16 cellular contexts compared by ENCODE assay signal in genomic region chr16:31365131-31365865, GRCh38. TPM values are rescaled to one million over a fixed set of nuclear protein-coding genes. Genes with fewer than 3 reads are reported as not detected.
DNase-seq lines count a peak whose midpoint lies in the region; ATAC-seq and TF ChIP-seq lines count a peak whose summit lies in the region.
"Had no signal": no experiment of that assay in that cellular context is flagged by ENCODE, and none has a peak within 500 bp of the region (broad histone marks: within the 10 kb centered on the region; RNA-seq: fewer than 3 reads in every experiment).

No MANE protein-coding gene starts in this region.

- H3K27ac ChIP-seq in CD8-positive, alpha-beta memory T cell (ENCODE audit: low read depth, low read length) = peak overlapping the region; percentile 26
- H3K27ac ChIP-seq: epithelial cell of prostate, GM23248, upper lobe of right lung had no signal

- no peak for TF ChIP-seq CTCF in glutamatergic neuron (IDR thresholded peaks at IDR 0.05; ENCODE audit: partially characterized antibody, unreplicated experiment)

- peak in 1 of 5 donors; percentile 60 for DNase-seq in CD8-positive, alpha-beta memory T cell
- no peak for DNase-seq in activated naive CD8-positive, alpha-beta T cell treated with anti-CD3 and anti-CD28 coated beads, Interleukin-2, amount 50 U/mL, for 24 hours
- DNase-seq in activated effector memory CD4-positive, alpha-beta T cell treated with anti-CD3 and anti-CD28 coated beads, Interleukin-2, amount 50 U/mL, for 16 hours = no peak
- DNase-seq in glutamatergic neuron (no peak), T-helper 9 cell (no peak)
- DNase-seq: COR-L47, GM23248, NCI-H524, right cardiac atrium, SW 1271, upper lobe of right lung had no signal

- CTCF ChIA-PET in CD8-positive, alpha-beta memory T cell (lab: Charles Lee) = no interaction called here

- H3K4me1 Mint-ChIP-seq in CD8-positive, alpha-beta memory T cell = peaks cover 38 to 40% (median 38%) of the 10 kb centered on the region in 3 donors
- peaks cover 28% of the 10 kb centered on the region for H3K4me1 Mint-ChIP-seq in activated naive CD8-positive, alpha-beta T cell treated with anti-CD3 and anti-CD28 coated beads, Interleukin-2, amount 50 U/mL, for 24 hours
- no peaks in the 10 kb centered on the region for H3K4me1 Mint-ChIP-seq in glutamatergic neuron (ENCODE audit: low read depth, unreplicated experiment)
- H3K4me1 Mint-ChIP-seq: brain had no signal

- H3K9me3 ChIP-seq in CD8-positive, alpha-beta memory T cell (ENCODE audit: low read length) = no peaks in the 10 kb centered on the region
- H3K9me3 ChIP-seq: upper lobe of right lung had no signal

- H3K4me3 ChIP-seq in CD8-positive, alpha-beta memory T cell (ENCODE audit: low read length) = no peak overlapping the region
- H3K4me3 ChIP-seq: GM23248, upper lobe of right lung had no signal

- peak overlapping the region; percentile 35 to 93 (median 84) for H3K27ac Mint-ChIP-seq in CD8-positive, alpha-beta memory T cell
- H3K27ac Mint-ChIP-seq in activated naive CD8-positive, alpha-beta T cell treated with anti-CD3 and anti-CD28 coated beads, Interleukin-2, amount 50 U/mL, for 24 hours = peak overlapping the region; percentile 49
- H3K27ac Mint-ChIP-seq in glutamatergic neuron (ENCODE audit: unreplicated experiment) = no peak overlapping the region
- H3K27ac Mint-ChIP-seq: brain had no signal

- ATAC-seq in GM18867 (IDR thresholded peaks at IDR 0.05; ENCODE audit: unreplicated experiment) = peak; percentile 86
- ATAC-seq in HG03432 (IDR thresholded peaks at IDR 0.05; ENCODE audit: unreplicated experiment) = peak; percentile 60
- peak; percentile 81 for ATAC-seq in activated naive CD8-positive, alpha-beta T cell treated with anti-CD3 and anti-CD28 coated beads, Interleukin-2, amount 50 U/mL, for 24 hours
- ATAC-seq in GM19455 (IDR thresholded peaks at IDR 0.05; ENCODE audit: unreplicated experiment) = no peak
- ATAC-seq: right cardiac atrium, upper lobe of right lung had no signal

- H3K36me3 ChIP-seq in CD8-positive, alpha-beta memory T cell (ENCODE audit: insufficient read depth, low read length) = no peaks in the 10 kb centered on the region
- H3K36me3 ChIP-seq: upper lobe of right lung had no signal

- peaks cover 8% of the 10 kb centered on the region for H3K4me1 ChIP-seq in CD8-positive, alpha-beta memory T cell (ENCODE audit: insufficient read depth, low read length)
- H3K4me1 ChIP-seq: upper lobe of right lung had no signal

- H3K27me3 Mint-ChIP-seq in CD8-positive, alpha-beta memory T cell = no peaks in the 10 kb centered on the region
- H3K27me3 Mint-ChIP-seq in activated naive CD8-positive, alpha-beta T cell treated with anti-CD3 and anti-CD28 coated beads, Interleukin-2, amount 50 U/mL, for 24 hours = no peaks in the 10 kb centered on the region
- peaks cover 5% of the 10 kb centered on the region for H3K27me3 Mint-ChIP-seq in glutamatergic neuron (ENCODE audit: unreplicated experiment)

- H3K4me3 Mint-ChIP-seq in CD8-positive, alpha-beta memory T cell = peak overlapping the region; percentile 21 to 86 (median 70)
- H3K4me3 Mint-ChIP-seq in activated naive CD8-positive, alpha-beta T cell treated with anti-CD3 and anti-CD28 coated beads, Interleukin-2, amount 50 U/mL, for 24 hours = peak overlapping the region; percentile 5
- no peak overlapping the region for H3K4me3 Mint-ChIP-seq in glutamatergic neuron (ENCODE audit: unreplicated experiment)
- H3K4me3 Mint-ChIP-seq: brain had no signal

- no peaks in the 10 kb centered on the region for H3K27me3 ChIP-seq in CD8-positive, alpha-beta memory T cell (ENCODE audit: insufficient read depth, low read length, poor library complexity, severe bottlenecking)
- H3K27me3 ChIP-seq: upper lobe of right lung had no signal

- POLR2A ChIA-PET in CD8-positive, alpha-beta memory T cell (lab: Charles Lee) = no interaction called here

- no peaks in the 10 kb centered on the region for H3K36me3 Mint-ChIP-seq in CD8-positive, alpha-beta memory T cell
- no peaks in the 10 kb centered on the region for H3K36me3 Mint-ChIP-seq in activated naive CD8-positive, alpha-beta T cell treated with anti-CD3 and anti-CD28 coated beads, Interleukin-2, amount 50 U/mL, for 24 hours (ENCODE audit: low read depth)
- H3K36me3 Mint-ChIP-seq in glutamatergic neuron (ENCODE audit: unreplicated experiment) = no peaks in the 10 kb centered on the region
- H3K36me3 Mint-ChIP-seq: brain had no signal

- H3K9me3 Mint-ChIP-seq in CD8-positive, alpha-beta memory T cell = no peaks in the 10 kb centered on the region
- H3K9me3 Mint-ChIP-seq in activated naive CD8-positive, alpha-beta T cell treated with anti-CD3 and anti-CD28 coated beads, Interleukin-2, amount 50 U/mL, for 24 hours = no peaks in the 10 kb centered on the region
- H3K9me3 Mint-ChIP-seq in glutamatergic neuron (ENCODE audit: unreplicated experiment) = no peaks in the 10 kb centered on the region

RNA-seq across cellular contexts. Expression of gene ITGAX, which starts 10.3 kb away (rescaled TPM):
- 1 to 10 TPM; 2.1 to 2.7 TPM for total RNA-seq in CD8-positive, alpha-beta memory T cell
- polyA plus RNA-seq in CD8-positive, alpha-beta memory T cell = 0.46 TPM
- total RNA-seq in glutamatergic neuron (ENCODE audit: unreplicated experiment) = not detected
- total RNA-seq: GM23248 had no signal
- polyA plus RNA-seq: GM23248 had no signal

RNA-seq across cellular contexts. Expression of gene ITGAD, which starts 27.8 kb away (rescaled TPM):
- not detected for total RNA-seq in CD8-positive, alpha-beta memory T cell
- polyA plus RNA-seq in CD8-positive, alpha-beta memory T cell = 0.12 TPM
- not detected for total RNA-seq in glutamatergic neuron (ENCODE audit: unreplicated experiment)
- total RNA-seq: GM23248, right cardiac atrium had no signal
- polyA plus RNA-seq: GM23248, right cardiac atrium had no signal
